Comparison of ENCODE assay signal across 20 cellular contexts in the genomic region with DNA sequence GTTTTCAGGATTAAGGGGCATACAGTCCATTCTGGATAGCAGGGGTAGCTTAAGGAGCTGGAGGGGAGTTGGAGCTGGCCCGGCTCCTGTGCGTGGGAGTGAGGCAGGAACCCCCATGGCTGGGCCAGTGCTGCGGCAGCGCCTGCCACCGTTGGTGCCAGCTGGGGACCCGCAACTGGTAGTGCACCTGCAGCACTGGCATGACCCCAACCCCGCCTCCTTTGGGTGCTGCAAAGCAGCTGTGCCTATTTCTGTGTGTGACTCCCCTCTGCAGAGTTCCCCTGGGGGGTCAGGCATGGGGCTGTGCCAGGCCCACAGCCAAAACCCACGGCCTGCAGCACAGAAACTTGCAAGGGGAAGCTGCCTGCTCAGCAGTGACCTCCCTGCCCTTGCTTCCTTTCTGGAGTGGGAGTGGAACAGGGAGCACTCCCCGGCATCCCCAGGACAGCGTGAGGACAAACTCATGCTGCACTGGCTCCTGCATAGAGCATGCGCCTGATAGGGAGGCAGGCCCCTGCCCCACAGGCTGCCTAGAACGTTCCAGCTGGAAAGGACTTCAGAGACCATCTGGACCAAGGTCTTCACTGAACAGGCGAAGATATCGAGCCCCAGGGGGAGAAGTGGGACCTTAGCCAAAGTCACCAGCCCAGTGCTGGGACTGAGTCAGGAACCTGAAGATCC. TPM values are rescaled to one million over a fixed set of nuclear protein-coding genes. Genes with fewer than 3 reads are reported as not detected.
DNase-seq lines count a peak whose midpoint lies in the region; TF ChIP-seq lines count a peak whose summit lies in the region.
"Had no signal": no experiment of that assay in that cellular context is flagged by ENCODE, and none has a peak within 500 bp of the region (broad histone marks: within the 10 kb centered on the region; RNA-seq: fewer than 3 reads in every experiment).

No MANE protein-coding gene starts in this region.

- H3K4me3 Mint-ChIP-seq in brain, result no peak overlapping the region
- H3K4me3 Mint-ChIP-seq in nephron progenitor cell, result no peak overlapping the region
- H3K4me3 Mint-ChIP-seq: activated T-helper 1 cell treated with anti-CD3 and anti-CD28 coated beads, Interleukin-12 subunit alpha, Interleukin-12 subunit beta, Interleukin-2, Interleukin-4 antibody, amounts not matched to agents 30 ng/mL and 10 ng/mL and 1 ng/mL, durations not matched to agents 14 hours and 24 hours and 36 hours had no signal

- DNase-seq in G401 (ENCODE audit: low spot score) (peak; percentile 93), MV-4-11 (lab: John Stamatoyannopoulos, UW) (peak; percentile 26), nephron progenitor cell (no peak), NCI-H2227 treated with DMSO at 0.1 percent for 48 hours (lab: John Stamatoyannopoulos, UW) (no peak), NCI-H2029 (lab: John Stamatoyannopoulos, UW) (no peak)
- DNase-seq in activated CD8-positive, alpha-beta memory T cell treated with anti-CD3 and anti-CD28 coated beads for 24 hours, result no peak
- no peak for DNase-seq in stimulated activated CD4-positive, alpha-beta T cell treated with anti-CD3 and anti-CD28 coated beads, Interleukin-4, amount 100 ng/mL, for 24 hours
- DNase-seq: activated CD4-positive, alpha-beta T cell treated with anti-CD3 and anti-CD28 coated beads, Interleukin-2, amount 50 U/mL, for 4 hours; Caco-2; effector CD4-positive, alpha-beta T cell; esophagus squamous epithelium; KBM-7; NCI-H1105; NCI-H774; pancreas; Peyer's patch had no signal

- in situ Hi-C loops in G401 (cut with HindIII; ENCODE audit: low sequenced_read_pairs), result no loop called here

- H3K4me1 Mint-ChIP-seq in brain (peaks cover 9% of the 10 kb centered on the region), nephron progenitor cell (no peaks in the 10 kb centered on the region)

- peaks cover 10% of the 10 kb centered on the region for H3K36me3 Mint-ChIP-seq in brain
- peaks cover 4% of the 10 kb centered on the region for H3K36me3 Mint-ChIP-seq in nephron progenitor cell (ENCODE audit: low read depth)

- H3K27ac Mint-ChIP-seq in brain (peak overlapping the region in 3 of 5 experiments; percentile 58 to 77 (median 64)), nephron progenitor cell (peak overlapping the region; percentile 32)
- H3K27ac Mint-ChIP-seq: activated T-helper 1 cell treated with anti-CD3 and anti-CD28 coated beads, Interleukin-12 subunit alpha, Interleukin-12 subunit beta, Interleukin-2, Interleukin-4 antibody, amounts not matched to agents 30 ng/mL and 10 ng/mL and 1 ng/mL, durations not matched to agents 14 hours and 24 hours and 36 hours had no signal

- TF ChIP-seq CTCF in brain (conservative IDR thresholded peaks at IDR 0.05) (no peak), nephron progenitor cell (IDR thresholded peaks at IDR 0.05) (no peak)

- H3K27me3 Mint-ChIP-seq in brain (no peaks in the 10 kb centered on the region), nephron progenitor cell (ENCODE audit: low read depth, poor library complexity) (peaks cover 3% of the 10 kb centered on the region)

- H3K9me3 Mint-ChIP-seq in brain (no peaks in the 10 kb centered on the region), nephron progenitor cell (no peaks in the 10 kb centered on the region)
- H3K9me3 Mint-ChIP-seq: activated T-helper 1 cell treated with anti-CD3 and anti-CD28 coated beads, Interleukin-12 subunit alpha, Interleukin-12 subunit beta, Interleukin-2, Interleukin-4 antibody, amounts not matched to agents 30 ng/mL and 10 ng/mL and 1 ng/mL, durations not matched to agents 14 hours and 24 hours and 36 hours had no signal

RNA-seq across cellular contexts. Expression of a gene that starts 15.3 kb away (rescaled TPM):
- total RNA-seq in G401 (2014; rRNA removed; shearing (Covaris generic)), result 17.2 and 18.3 TPM in 2 replicates
- polyA plus RNA-seq in brain (ENCODE audit: insufficient read depth, low read depth, low replicate concordance), result 122 TPM

RNA-seq across cellular contexts. Expression of a gene that starts 26.2 kb away (rescaled TPM):
- 67.8 and 81.8 TPM in 2 replicates for total RNA-seq in G401 (2014; rRNA removed; shearing (Covaris generic))
- polyA plus RNA-seq in brain (ENCODE audit: insufficient read depth, low read depth, low replicate concordance), result 297 TPM

RNA-seq across cellular contexts. Expression of a gene that starts 35.8 kb away (rescaled TPM):
- total RNA-seq in G401 (2014; rRNA removed; shearing (Covaris generic)), result 4.4 and 12.4 TPM in 2 replicates
- polyA plus RNA-seq in brain (ENCODE audit: insufficient read depth, low read depth, low replicate concordance), result 146 TPM
- total RNA-seq: glomerular endothelial cell, liver, Peyer's patch had no signal

RNA-seq across cellular contexts. Expression of a gene that starts 46.7 kb away (rescaled TPM):
- 106 and 113 TPM in 2 replicates for total RNA-seq in G401 (2014; rRNA removed; shearing (Covaris generic))
- 118 TPM for polyA plus RNA-seq in brain (ENCODE audit: insufficient read depth, low read depth, low replicate concordance)

RNA-seq across cellular contexts. Expression of a gene that starts 49.5 kb away (rescaled TPM):
- total RNA-seq in G401 (2014; rRNA removed; shearing (Covaris generic)), result 2.8 TPM in 1 of 2 replicates, not detected in the other
- polyA plus RNA-seq in brain (ENCODE audit: insufficient read depth, low read depth, low replicate concordance), result 54.6 TPM
- total RNA-seq: activated T-helper 1 cell treated with anti-CD3 and anti-CD28 coated beads, Interleukin-12 subunit alpha, Interleukin-12 subunit beta, Interleukin-2, Interleukin-4 antibody, amounts not matched to agents 30 ng/mL and 10 ng/mL and 1 ng/mL, durations not matched to agents 14 hours and 24 hours and 36 hours; esophagus squamous epithelium had no signal

Comparison
In these comparisons a context has a peak if more than half of its experiments do, and no peak if none do; other contexts are left out.
1. DNase-seq: peak in G401 (single experiment) and MV-4-11 (single experiment); none in nephron progenitor cell (single experiment), NCI-H2227 treated with DMSO at 0.1 percent for 48 hours (single experiment), NCI-H2029 (single experiment), activated CD8-positive, alpha-beta memory T cell treated with anti-CD3 and anti-CD28 coated beads for 24 hours (single experiment) and stimulated activated CD4-positive, alpha-beta T cell treated with anti-CD3 and anti-CD28 coated beads, Interleukin-4, amount 100 ng/mL, for 24 hours (single experiment).